Comparison of ENCODE assay signal across 10 cellular contexts in genomic region chr6:159061805-159062563, GRCh38. TPM values are rescaled to one million over a fixed set of nuclear protein-coding genes. Genes with fewer than 3 reads are reported as not detected.
DNase-seq lines count a peak whose midpoint lies in the region; ATAC-seq and TF ChIP-seq lines count a peak whose summit lies in the region.
"Had no signal": no experiment of that assay in that cellular context is flagged by ENCODE, and none has a peak within 500 bp of the region (broad histone marks: within the 10 kb centered on the region; RNA-seq: fewer than 3 reads in every experiment).

No MANE protein-coding gene starts in this region.

- no peak for TF ChIP-seq CTCF in CD14-positive monocyte (IDR thresholded peaks at IDR 0.05)

- no peaks in the 10 kb centered on the region for H3K9me3 Mint-ChIP-seq in CD14-positive monocyte

- ATAC-seq in GM19452 (IDR thresholded peaks at IDR 0.05; ENCODE audit: unreplicated experiment): peak; percentile 62

- peaks cover 0 to 17% of the 10 kb centered on the region in 2 donors for H3K36me3 Mint-ChIP-seq in CD14-positive monocyte

- H3K4me1 Mint-ChIP-seq in CD14-positive monocyte: peaks cover 60% of the 10 kb centered on the region

- no peak overlapping the region for H3K27ac ChIP-seq in substantia nigra (ENCODE audit: low read depth, low read length, poor library complexity, severe bottlenecking)
- H3K27ac ChIP-seq: ascending aorta had no signal

- peak overlapping the region; percentile 93 to 99 (median 97) for H3K27ac Mint-ChIP-seq in CD14-positive monocyte

- DNase-seq in CD14-positive monocyte (ENCODE audit: low spot score): peak; percentile 86
- DNase-seq in MV-4-11 (lab: John Stamatoyannopoulos, UW): peak; percentile 88
- peak; percentile 36 for DNase-seq in foreskin melanocyte
- DNase-seq in putamen (ENCODE audit: low spot score): no peak
- no peak for DNase-seq in substantia nigra (lab: John Stamatoyannopoulos, UW)
- no peak for DNase-seq in DMS 273 treated with DMSO at 0.1 percent for 48 hours (lab: John Stamatoyannopoulos, UW)
- DNase-seq in NCI-H526 (lab: John Stamatoyannopoulos, UW): no peak
- DNase-seq: RPMI8226 had no signal

- intact Hi-C loops in CD14-positive monocyte (cut with micrococcal nuclease): loop anchor here in 1 of 2 donors (2.0 to 5.0 kb wide), 2 partner anchors 19 to 40 kb away; no protein-coding TSS in a partner anchor

- no peaks in the 10 kb centered on the region for H3K27me3 Mint-ChIP-seq in CD14-positive monocyte (ENCODE audit: low read depth in 3 of 3)

- H3K4me3 Mint-ChIP-seq in CD14-positive monocyte: peak overlapping the region; percentile 39 to 77

RNA-seq across cellular contexts. Expression of gene TAGAP, which starts 17.2 kb away (rescaled TPM):
- 10 to 100 TPM; 51.9 to 59.1 TPM for polyA plus RNA-seq in CD14-positive monocyte

Comparison
In these comparisons a context has a peak if more than half of its experiments do, and no peak if none do; other contexts are left out.
1. DNase-seq: peak in CD14-positive monocyte (single experiment), MV-4-11 (single experiment) and foreskin melanocyte (single experiment); none in putamen (single experiment), substantia nigra (0 of 49), DMS 273 treated with DMSO at 0.1 percent for 48 hours (single experiment) and NCI-H526 (0 of 2).